ENCODE assay signal across 8 cellular contexts in genomic region chr12:12716151-12716844, GRCh38. TPM values are rescaled to one million over a fixed set of nuclear protein-coding genes. Genes with fewer than 3 reads are reported as not detected.
DNase-seq lines count a peak whose midpoint lies in the region; ATAC-seq and TF ChIP-seq lines count a peak whose summit lies in the region.

No MANE protein-coding gene starts in this region.

- H3K27ac Mint-ChIP-seq in HFFc6 (peak overlapping the region; percentile 92), WTC11 (peak overlapping the region; percentile 69)

- DNase-seq in HFFc6 = no peak
- no peak for DNase-seq in WTC11 (ENCODE audit: low spot score)
- DNase-seq in fibroblast of the aortic adventitia (ENCODE audit: low read depth) = peak; percentile 58
- no peak for DNase-seq in osteoblast (ENCODE audit: insufficient read length, low spot score, missing footprints)
- DNase-seq in NCI-H146 treated with DMSO at 0.1 percent for 48 hours (lab: John Stamatoyannopoulos, UW; ENCODE audit: unreplicated experiment) = no peak

- H3K4me2 ChIP-seq in BLaER1 treated with 17β-estradiol and CSF1 and Interleukin-3, amounts not matched to agents 10 nM and 100 nM = peak overlapping the region; percentile 91 to 100 (median 96)
- peak overlapping the region; percentile 94 for H3K4me2 ChIP-seq in osteoblast (ENCODE audit: insufficient read depth, low read length)

- peaks cover 41% of the 10 kb centered on the region for H3K79me2 ChIP-seq in osteoblast (ENCODE audit: insufficient read depth, low read length)

- H3K27me3 Mint-ChIP-seq in HFFc6 (ENCODE audit: insufficient read depth) = peaks cover 3% of the 10 kb centered on the region
- peaks cover 13% of the 10 kb centered on the region; the same call in 1 of the 2 replicates for H3K27me3 Mint-ChIP-seq in WTC11 (ENCODE audit: low read depth)

- peak overlapping the region; percentile 86 for H2AFZ ChIP-seq in osteoblast (ENCODE audit: low read length)

- CTCF ChIA-PET in WTC11 (lab: Charles Lee) = interaction anchor here (0.6 to 4.2 kb wide), 6 partner anchors 9 to 340 kb away, joined by 3 to 46 read pairs (median 4); no protein-coding TSS in a partner anchor

- peak overlapping the region; percentile 92 to 99 (median 97) for H3K9ac ChIP-seq in BLaER1 treated with 17β-estradiol and CSF1 and Interleukin-3, amounts not matched to agents 10 nM and 100 nM

- H3K4me1 Mint-ChIP-seq in HFFc6 (ENCODE audit: low read depth) (peaks cover 47% of the 10 kb centered on the region), WTC11 (peaks cover 58% of the 10 kb centered on the region)

- H3K36me3 Mint-ChIP-seq in HFFc6 (ENCODE audit: low read depth) = peaks cover 38% of the 10 kb centered on the region
- peaks cover 29% of the 10 kb centered on the region for H3K36me3 Mint-ChIP-seq in WTC11

- H4K20me1 ChIP-seq in BLaER1 treated with 17β-estradiol and CSF1 and Interleukin-3, amounts not matched to agents 10 nM and 100 nM = peaks cover 9 to 36% (median 23%) of the 10 kb centered on the region in 11 experiments; a peak in 14 of 22 replicates
- peaks cover 22% of the 10 kb centered on the region for H4K20me1 ChIP-seq in osteoblast (ENCODE audit: insufficient read depth, low read length)

- peaks cover 38 to 58% (median 55%) of the 10 kb centered on the region in 10 experiments for H3K4me1 ChIP-seq in BLaER1 treated with 17β-estradiol and CSF1 and Interleukin-3, amounts not matched to agents 10 nM and 100 nM
- H3K4me1 ChIP-seq in osteoblast (ENCODE audit: insufficient read depth, low read length) = peaks cover 36% of the 10 kb centered on the region

- no peak for ATAC-seq in WTC11
- ATAC-seq in GM21447 (IDR thresholded peaks at IDR 0.05; ENCODE audit: unreplicated experiment) = no peak
- no peak for ATAC-seq in GM19023 (IDR thresholded peaks at IDR 0.05; ENCODE audit: unreplicated experiment)

- TF ChIP-seq CTCF in HFFc6 (IDR thresholded peaks at IDR 0.05) (no peak), WTC11 (IDR thresholded peaks at IDR 0.05) (no peak), fibroblast of the aortic adventitia (IDR thresholded peaks at IDR 0.05; ENCODE audit: insufficient read depth, low read length) (no peak), osteoblast (IDR thresholded peaks at IDR 0.05; ENCODE audit: extremely low read depth, low read depth, low read length) (no peak)

- POLR2A ChIA-PET in WTC11 (lab: Charles Lee) = interaction anchor here (0.5 to 3.5 kb wide), 4 partner anchors 9 to 366 kb away, joined by 3 to 31 read pairs (median 4); partner anchors contain the start of gene MANSC1

- peaks cover 20 to 32% (median 26%) of the 10 kb centered on the region in 11 experiments; a peak in 20 of 22 replicates for H3K36me3 ChIP-seq in BLaER1 treated with 17β-estradiol and CSF1 and Interleukin-3, amounts not matched to agents 10 nM and 100 nM
- H3K36me3 ChIP-seq in osteoblast (ENCODE audit: insufficient read depth, low read length) = peaks cover 19% of the 10 kb centered on the region

- H3K4me3 ChIP-seq in BLaER1 treated with 17β-estradiol and CSF1 and Interleukin-3, amounts not matched to agents 10 nM and 100 nM = peak overlapping the region; percentile 76 to 99 (median 90)
- H3K4me3 ChIP-seq in fibroblast of the aortic adventitia (ENCODE audit: low read depth, low read length) = peak overlapping the region; percentile 81
- peak overlapping the region; percentile 81 for H3K4me3 ChIP-seq in osteoblast (ENCODE audit: insufficient read depth, low read length)

- peak overlapping the region; percentile 84 for H3K4me3 Mint-ChIP-seq in HFFc6
- peak overlapping the region; percentile 61 for H3K4me3 Mint-ChIP-seq in WTC11

- H3K9me3 ChIP-seq in BLaER1 treated with 17β-estradiol and CSF1 and Interleukin-3, amounts not matched to agents 10 nM and 100 nM (replicated peaks in 1 of 11) = no peaks in the 10 kb centered on the region
- H3K9me3 ChIP-seq in osteoblast (ENCODE audit: low read depth, low read length) = no peaks in the 10 kb centered on the region

- no peaks in the 10 kb centered on the region for H3K27me3 ChIP-seq in BLaER1 treated with 17β-estradiol and CSF1 and Interleukin-3, amounts not matched to agents 10 nM and 100 nM
- no peaks in the 10 kb centered on the region for H3K27me3 ChIP-seq in osteoblast (ENCODE audit: insufficient read depth, low read length)

- H3K27ac ChIP-seq in BLaER1 treated with 17β-estradiol and CSF1 and Interleukin-3, amounts not matched to agents 10 nM and 100 nM = peak overlapping the region; percentile 91 to 100 (median 99)
- H3K27ac ChIP-seq in osteoblast (ENCODE audit: low read depth, low read length) = peak overlapping the region; percentile 97

- H3K9me3 Mint-ChIP-seq in HFFc6 (no peaks in the 10 kb centered on the region), WTC11 (no peaks in the 10 kb centered on the region)

TF ChIP-seq in WTC11, 78 proteins besides CTCF, POLR2A, EP300 and RAD21 (continues in another document):
- TF ChIP-seq ZNF416 (CRISPR knock-in tag; IDR thresholded peaks at IDR 0.05) (no peak), NFE2L1 (CRISPR knock-in tag; IDR thresholded peaks at IDR 0.05) (no peak), GABPB1 (CRISPR knock-in tag; IDR thresholded peaks at IDR 0.05) (peak; percentile 37; the same call in 1 of the 2 replicates), ZNF423 (CRISPR knock-in tag; IDR thresholded peaks at IDR 0.05) (no peak), ZNF263 (CRISPR knock-in tag; IDR thresholded peaks at IDR 0.05; ENCODE audit: low read depth) (no peak), MAX (CRISPR knock-in tag; IDR thresholded peaks at IDR 0.05) (no peak), E2F4 (CRISPR knock-in tag; IDR thresholded peaks at IDR 0.05; ENCODE audit: borderline replicate concordance, low read depth) (no peak), NR3C1 (CRISPR knock-in tag; conservative IDR thresholded peaks at IDR 0.05; ENCODE audit: low read depth) (no peak), ERG (CRISPR knock-in tag; IDR thresholded peaks at IDR 0.05) (0 out of 2 replicates have a peak, but pooled peaks have one; percentile 41), SP1 (CRISPR knock-in tag; conservative IDR thresholded peaks at IDR 0.05) (no peak), CBFB (CRISPR knock-in tag; IDR thresholded peaks at IDR 0.05; ENCODE audit: low read depth) (no peak), JAZF1 (CRISPR knock-in tag; IDR thresholded peaks at IDR 0.05) (no peak), PRRX2 (CRISPR knock-in tag; IDR thresholded peaks at IDR 0.05) (no peak), ATF6 (CRISPR knock-in tag; IDR thresholded peaks at IDR 0.05) (no peak)

RNA-seq across cellular contexts. Expression of gene CDKN1B, which starts 0.9 kb away (rescaled TPM):
- 10 to 100 TPM; 22.9 to 31.4 (median 29.7) TPM for total RNA-seq in HFFc6 (2021; fragmentation: NEBNext Ultra II Directional; extraction: Animal tissue kit (Norgen Biotek cat#: 25700))
- total RNA-seq in WTC11 (2021) (34.2 to 38.4 TPM (median 34.8 TPM) in 3 replicates), fibroblast of the aortic adventitia (ENCODE audit: low replicate concordance) (28.4 and 41.2 TPM in 2 replicates), osteoblast (44.5 and 52.8 TPM in 2 replicates)

RNA-seq across cellular contexts. Expression of gene GPR19, which starts 20.3 kb away (rescaled TPM):
- under 1 TPM in 3 of 6 experiments, not detected in 3; 0.15 to 0.31 (median 0.26) TPM for total RNA-seq in HFFc6 (2021; fragmentation: NEBNext Ultra II Directional; extraction: Animal tissue kit (Norgen Biotek cat#: 25700))
- total RNA-seq in WTC11 (2021) (10.4 to 16.4 TPM (median 14.2 TPM) in 3 replicates), fibroblast of the aortic adventitia (ENCODE audit: low replicate concordance) (1.2 and 2.4 TPM in 2 replicates), osteoblast (under 0.01 and 0.36 TPM in 2 replicates)
